17 cellular contexts compared by ENCODE assay signal in the genomic region with DNA sequence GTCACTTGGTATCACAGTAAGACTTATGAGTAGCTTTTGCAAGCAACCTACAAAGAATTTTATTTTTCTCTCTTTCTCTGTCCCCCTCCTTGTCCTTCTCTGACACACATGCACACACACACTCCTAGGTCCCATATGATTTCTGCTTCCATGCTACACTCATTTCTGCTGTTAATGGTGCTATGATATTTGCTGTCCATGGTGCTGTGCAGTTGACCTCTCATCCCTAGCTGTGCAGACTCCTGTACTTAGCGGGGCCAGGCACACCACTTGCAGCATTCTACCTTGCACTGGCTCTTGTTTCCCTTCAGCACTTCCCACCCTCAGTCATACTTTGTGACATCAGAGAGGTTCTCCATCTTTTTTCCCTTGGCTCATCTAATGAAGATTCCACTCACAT.
"Had no signal": no experiment of that assay in that cellular context is flagged by ENCODE, and none has a peak within 500 bp of the region (broad histone marks: within the 10 kb centered on the region; RNA-seq: fewer than 3 reads in every experiment).

No MANE protein-coding gene starts in this region.

- H3K4me3 ChIP-seq: left lung, pancreas, psoas muscle, right atrium auricular region, upper lobe of left lung had no signal

- H3K4me1 ChIP-seq: foreskin keratinocyte, left lung, pancreas, psoas muscle, right atrium auricular region, upper lobe of left lung had no signal

- H3K27ac ChIP-seq: foreskin keratinocyte, left lung, pancreas, psoas muscle, right atrium auricular region, upper lobe of left lung, WERI-Rb-1 had no signal

- DNase-seq: activated CD4-positive, alpha-beta T cell treated with anti-CD3 and anti-CD28 coated beads, Interleukin-2, amount 10 ng/mL, durations not matched to agents 7 days and 5 days; activated CD4-positive, CD25-positive, alpha-beta regulatory T cell treated with anti-CD3 and anti-CD28 coated beads, Interleukin-2, amount 50 U/mL, for 72 hours; activated CD8-positive, alpha-beta memory T cell treated with anti-CD3 and anti-CD28 coated beads, Interleukin-2, amount 10 ng/mL, durations not matched to agents 7 days and 5 days; activated CD8-positive, alpha-beta T cell treated with anti-CD3 and anti-CD28 coated beads for 36 hours; activated effector memory CD4-positive, alpha-beta T cell treated with anti-CD3 and anti-CD28 coated beads, Interleukin-2, amount 50 U/mL, for 16 hours; activated naive CD4-positive, alpha-beta T cell treated with anti-CD3 and anti-CD28 coated beads, Interleukin-2, amount 10 ng/mL, durations not matched to agents 7 days and 5 days; activated T-cell treated with anti-CD3 and anti-CD28 coated beads for 4 hours; foreskin keratinocyte; kidney; left lung; pancreas; psoas muscle; stimulated activated CD4-positive, alpha-beta T cell treated with anti-CD3 and anti-CD28 coated beads, Interleukin-4, amount 100 ng/mL, for 24 hours; stimulated activated naive CD8-positive, alpha-beta T cell treated with anti-CD3 and anti-CD28 coated beads, Interleukin-15, Interleukin-2, amounts not matched to agents 100 U/mL and 50 U/mL, for 24 hours; upper lobe of left lung; WERI-Rb-1 had no signal

- H3K9me3 ChIP-seq: left lung, pancreas, psoas muscle, right atrium auricular region, upper lobe of left lung had no signal

- FAIRE-seq: kidney, pancreas had no signal

- ATAC-seq: activated CD8-positive, alpha-beta memory T cell treated with anti-CD3 and anti-CD28 coated beads, Interleukin-2, amount 10 ng/mL, durations not matched to agents 7 days and 5 days; activated CD8-positive, alpha-beta T cell treated with anti-CD3 and anti-CD28 coated beads for 36 hours; foreskin keratinocyte; left lung; pancreas; psoas muscle; stimulated activated naive CD8-positive, alpha-beta T cell treated with anti-CD3 and anti-CD28 coated beads, Interleukin-15, Interleukin-2, amounts not matched to agents 100 U/mL and 50 U/mL, for 24 hours had no signal
